Comparison of ENCODE assay signal across 8 cellular contexts in genomic region chr6:105968955-105969333, GRCh38.
"Had no signal": no experiment of that assay in that cellular context is flagged by ENCODE, and none has a peak within 500 bp of the region (broad histone marks: within the 10 kb centered on the region; RNA-seq: fewer than 3 reads in every experiment).

No MANE protein-coding gene starts in this region.

- H3K4me3 Mint-ChIP-seq: GM23338, H9, HFFc6 had no signal

- H3K36me3 ChIP-seq: HAP-1 had no signal

- H3K4me3 ChIP-seq: GM23248, GM23338, HAP-1 had no signal

- H3K9me3 Mint-ChIP-seq: GM23338 had no signal

- H3K4me1 ChIP-seq: HAP-1 had no signal

- H3K27ac ChIP-seq: GM23248 had no signal

- H3K4me1 Mint-ChIP-seq: GM23338 had no signal

- H3K9me3 ChIP-seq: HAP-1 had no signal

- DNase-seq: GOT3, H7, H9, HCEC 1CT, HFFc6 had no signal

- H3K27ac Mint-ChIP-seq: GM23338, H9, HFFc6 had no signal
